ENCODE assay signal across 1 cellular context in the genomic region with DNA sequence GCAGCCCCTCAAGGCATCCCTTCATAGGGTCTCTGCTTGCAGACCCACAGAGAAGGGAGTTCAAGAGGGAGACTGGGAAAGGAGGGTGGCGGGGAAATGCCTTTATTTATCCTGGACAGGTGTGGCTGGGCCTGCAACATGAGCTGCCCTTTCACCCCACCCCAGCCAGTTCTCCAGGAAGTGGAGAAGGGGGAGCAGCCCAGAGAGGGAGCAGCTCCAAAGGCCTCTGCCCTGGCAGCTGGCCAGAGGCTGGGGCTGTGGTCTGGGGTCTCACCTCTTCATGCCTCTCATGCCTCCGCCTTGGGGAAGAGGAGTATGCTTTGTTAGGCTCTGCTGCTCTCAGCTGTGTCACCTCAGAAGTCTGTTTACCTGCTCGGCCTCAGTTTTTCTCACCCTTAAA.
A peak's percentile ranks its signal among the peaks of the same experiment; 100 is the strongest.
TF ChIP-seq lines count a peak whose summit lies in the region.

No MANE protein-coding gene starts in this region.

TF ChIP-seq in HepG2, 621 proteins besides CTCF, POLR2A, EP300 and RAD21:
- no peak for TF ChIP-seq THAP11 (CRISPR knock-in tag; IDR thresholded peaks at IDR 0.05)
- TF ChIP-seq ZNF629 (CRISPR knock-in tag; conservative IDR thresholded peaks at IDR 0.05): peak; percentile 70
- no peak for TF ChIP-seq ZMYM3 (CRISPR knock-in tag; IDR thresholded peaks at IDR 0.05)
